Comparison of ENCODE assay signal across 33 cellular contexts in genomic region chr7:138741453-138741735, GRCh38. TPM values are rescaled to one million over a fixed set of nuclear protein-coding genes. Genes with fewer than 3 reads are reported as not detected.
"Had no signal": no experiment of that assay in that cellular context is flagged by ENCODE, and none has a peak within 500 bp of the region (broad histone marks: within the 10 kb centered on the region; RNA-seq: fewer than 3 reads in every experiment).

No MANE protein-coding gene starts in this region.

- H3K9ac ChIP-seq: SK-N-SH had no signal

- H3K9me3 ChIP-seq: SJSA1, SK-N-SH had no signal

- H3K4me3 Mint-ChIP-seq: activated B cell treated with CpG ODN at 0.5 μM for 24 hours; activated CD4-positive, alpha-beta memory T cell treated with anti-CD3 and anti-CD28 coated beads for 36 hours; activated naive CD4-positive, alpha-beta T cell treated with anti-CD3 and anti-CD28 coated beads, Interleukin-2, amount 10 ng/mL, durations not matched to agents 7 days and 5 days; activated naive CD8-positive, alpha-beta T cell; activated naive CD8-positive, alpha-beta T cell treated with anti-CD3 and anti-CD28 coated beads, Interleukin-2, amount 50 U/mL, for 24 hours; central memory CD8-positive, alpha-beta T cell; T-helper 1 cell treated with Interleukin-12 subunit alpha and Interleukin-12 subunit beta and Interleukin-4 antibody, amounts not matched to agents 30 μg/mL and 1 μg/mL, for 36 hours had no signal

- H3K9me3 Mint-ChIP-seq: central memory CD8-positive, alpha-beta T cell had no signal

- H3K27me3 Mint-ChIP-seq: activated CD4-positive, alpha-beta memory T cell treated with anti-CD3 and anti-CD28 coated beads for 36 hours; activated naive CD4-positive, alpha-beta T cell treated with anti-CD3 and anti-CD28 coated beads, Interleukin-2, amount 10 ng/mL, durations not matched to agents 7 days and 5 days; activated naive CD8-positive, alpha-beta T cell; activated naive CD8-positive, alpha-beta T cell treated with anti-CD3 and anti-CD28 coated beads, Interleukin-2, amount 50 U/mL, for 24 hours had no signal

- H3K27me3 ChIP-seq: cardiac muscle cell, SJSA1 had no signal

- H3K36me3 Mint-ChIP-seq: activated CD4-positive, alpha-beta memory T cell treated with anti-CD3 and anti-CD28 coated beads for 36 hours; activated naive CD4-positive, alpha-beta T cell treated with anti-CD3 and anti-CD28 coated beads, Interleukin-2, amount 10 ng/mL, durations not matched to agents 7 days and 5 days; activated naive CD8-positive, alpha-beta T cell had no signal

- ATAC-seq: activated naive CD8-positive, alpha-beta T cell treated with anti-CD3 and anti-CD28 coated beads, Interleukin-2, amount 50 U/mL, for 24 hours; Panc1 had no signal

- H3K36me3 ChIP-seq: cardiac muscle cell, SJSA1 had no signal

- H3K4me2 ChIP-seq: SK-N-SH had no signal

- DNase-seq: activated B cell treated with CpG ODN at 0.5 μM for 24 hours; activated CD4-positive, alpha-beta memory T cell treated with anti-CD3 and anti-CD28 coated beads for 36 hours; activated CD4-positive, alpha-beta T cell treated with anti-CD3 and anti-CD28 coated beads for 4 hours; activated CD4-positive, alpha-beta T cell treated with anti-CD3 and anti-CD28 coated beads, Interleukin-2, amount 50 U/mL, for 1 hour; activated CD4-positive, CD25-positive, alpha-beta regulatory T cell treated with anti-CD3 and anti-CD28 coated beads, Interleukin-2, amount 50 U/mL, for 72 hours; activated CD8-positive, alpha-beta memory T cell treated with anti-CD3 and anti-CD28 coated beads, Interleukin-2, amount 50 U/mL, for 4 hours; activated effector memory CD4-positive, alpha-beta T cell treated with Interleukin-2 at 50 U/mL for 16 hours; activated naive CD4-positive, alpha-beta T cell treated with anti-CD3 and anti-CD28 coated beads, Interleukin-2, amount 10 ng/mL, durations not matched to agents 7 days and 5 days; activated naive CD8-positive, alpha-beta T cell treated with anti-CD3 and anti-CD28 coated beads, Interleukin-2, amount 50 U/mL, for 24 hours; activated T-cell treated with anti-CD3 and anti-CD28 coated beads, Interleukin-2, amount 50 U/mL, for 48 hours; amniotic stem cell; aorta; Kasumi-1; KG1; MM.1S; NCI-H1092; NCI-H1436 treated with DMSO at 0.1 percent for 48 hours; NCI-H1694 treated with DMSO at 0.1 percent for 48 hours; NCI-H2029; NCI-H345; NCI-H526 treated with DMSO at 0.1 percent for 48 hours; NCI-H774; SHP77; SK-N-SH had no signal

- H3K4me1 ChIP-seq: SJSA1 had no signal

- H3K4me1 Mint-ChIP-seq: activated B cell treated with CpG ODN at 0.5 μM for 24 hours had no signal

- H3K27ac Mint-ChIP-seq: activated B cell treated with CpG ODN at 0.5 μM for 24 hours; activated CD4-positive, alpha-beta memory T cell treated with anti-CD3 and anti-CD28 coated beads for 36 hours; activated naive CD4-positive, alpha-beta T cell treated with anti-CD3 and anti-CD28 coated beads, Interleukin-2, amount 10 ng/mL, durations not matched to agents 7 days and 5 days; activated naive CD8-positive, alpha-beta T cell; activated naive CD8-positive, alpha-beta T cell treated with anti-CD3 and anti-CD28 coated beads, Interleukin-2, amount 50 U/mL, for 24 hours; T-helper 1 cell treated with Interleukin-12 subunit alpha and Interleukin-12 subunit beta and Interleukin-4 antibody, amounts not matched to agents 30 μg/mL and 1 μg/mL, for 36 hours had no signal

- H3K27ac ChIP-seq: cardiac muscle cell, SJSA1, VCaP had no signal

- H3K4me3 ChIP-seq: cardiac muscle cell, SJSA1 had no signal

RNA-seq across cellular contexts. Expression of gene SVOPL, which starts 40.2 kb away (rescaled TPM):
- total RNA-seq: activated B cell treated with CpG ODN at 0.5 μM for 24 hours; activated CD4-positive, alpha-beta memory T cell treated with anti-CD3 and anti-CD28 coated beads for 36 hours; aorta; NCI-H460; RPMI7951; SJSA1 had no signal
- polyA plus RNA-seq: SK-N-SH had no signal

RNA-seq across cellular contexts. Expression of gene TMEM213, which starts 56.4 kb away (rescaled TPM):
- total RNA-seq: activated B cell treated with CpG ODN at 0.5 μM for 24 hours, aorta, cardiac muscle cell, NCI-H460, RPMI7951, SJSA1 had no signal
- polyA plus RNA-seq: aorta, cardiac muscle cell, SK-N-SH had no signal

RNA-seq across cellular contexts. Expression of gene ATP6V0A4, which starts 56.6 kb away (rescaled TPM):
- total RNA-seq: activated B cell treated with CpG ODN at 0.5 μM for 24 hours, aorta, cardiac muscle cell, RPMI7951 had no signal
- polyA plus RNA-seq: aorta, cardiac muscle cell, SK-N-SH had no signal
